8 cellular contexts compared by ENCODE assay signal in the genomic region with DNA sequence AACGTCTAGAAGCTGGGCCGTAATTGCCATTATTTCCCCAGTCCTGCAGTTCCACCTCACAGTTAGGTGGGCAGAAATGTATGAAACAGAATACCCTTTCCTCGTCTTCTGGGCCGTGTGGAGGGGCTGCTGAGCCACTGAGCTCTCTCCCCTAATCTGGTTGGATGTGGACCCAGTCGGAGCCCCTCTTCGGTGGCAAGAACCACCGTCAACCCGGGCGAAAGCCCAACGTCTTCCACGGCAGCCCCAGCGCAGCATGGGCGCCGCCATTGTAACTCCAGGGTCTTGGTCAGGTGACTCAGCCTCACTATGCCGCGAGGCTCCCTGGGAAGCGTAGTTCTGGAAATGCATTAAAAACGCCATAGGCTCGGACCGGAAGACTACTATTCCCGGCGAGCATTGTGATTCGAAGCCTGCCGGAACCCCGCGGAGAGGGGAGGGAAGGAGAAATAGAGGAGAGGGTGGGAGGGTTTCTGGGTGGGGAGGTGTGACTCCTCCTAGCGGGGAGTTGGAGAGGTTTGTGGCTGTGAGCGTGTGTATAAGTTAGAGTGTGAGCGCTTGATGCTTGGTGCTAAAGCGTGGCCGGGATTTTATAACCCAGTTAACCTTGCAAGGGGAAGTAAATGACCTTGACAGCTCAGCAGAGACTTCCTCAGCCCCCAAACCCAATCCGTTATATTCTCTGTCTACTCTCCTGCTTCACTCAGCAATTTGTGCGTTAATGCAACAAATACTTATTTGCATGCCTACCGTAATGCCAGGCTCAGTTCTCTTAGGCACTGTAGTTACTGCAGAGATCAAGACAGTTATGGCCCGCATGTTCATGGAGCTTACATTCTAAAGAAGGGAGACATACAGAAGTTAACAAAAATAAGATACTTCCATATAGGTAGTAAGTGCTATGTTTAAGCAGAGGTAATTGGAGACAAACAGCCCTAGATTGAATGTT. TPM values are rescaled to one million over a fixed set of nuclear protein-coding genes. Genes with fewer than 3 reads are reported as not detected.
DNase-seq lines count a peak whose midpoint lies in the region; ATAC-seq and TF ChIP-seq lines count a peak whose summit lies in the region.

TSS of gene GATB (minus strand) at position 295 of the 949 bp plus-strand sequence. CDS start at position 270, 25 bp downstream.

- peaks cover 6 to 10% of the 10 kb centered on the region in 2 donors for H3K4me1 ChIP-seq in adrenal gland (replicated peaks in 1 of 2)
- H3K4me1 ChIP-seq in heart right ventricle: peaks cover 0 to 24% (median 12%) of the 10 kb centered on the region in 9 donors
- H3K4me1 ChIP-seq in upper lobe of left lung: peaks cover 5 to 14% (median 10%) of the 10 kb centered on the region in 4 donors

- in situ Hi-C loops in GM13976 (cut with MboI; ENCODE audit: low sequenced_read_pairs, unreplicated experiment): no loop called here

- peak; percentile 33 for TF ChIP-seq CTCF in GM13976 (IDR thresholded peaks at IDR 0.05; ENCODE audit: borderline replicate concordance, control extremely low read depth, extremely low read depth, insufficient read depth, missing control alignments)
- peak; percentile 24 to 55 (median 34) for TF ChIP-seq CTCF in adrenal gland (IDR thresholded peaks at IDR 0.05)
- peak; percentile 38 to 70 (median 58) for TF ChIP-seq CTCF in heart right ventricle (IDR thresholded peaks at IDR 0.05)
- TF ChIP-seq CTCF in upper lobe of left lung (IDR thresholded peaks at IDR 0.05): peak in 5 of 6 experiments; percentile 14 to 44 (median 32)

- TF ChIP-seq POLR2A in adrenal gland (IDR thresholded peaks at IDR 0.05): peak in 1 of 2 donors; percentile 72
- TF ChIP-seq POLR2A in upper lobe of left lung (IDR thresholded peaks at IDR 0.05): peak in 2 of 4 donors; percentile 65 to 69

- intact Hi-C loops in adrenal gland (cut with DNase I) (no loop called here), heart right ventricle (cut with DNase I) (loop anchor here in 4 of 10 donors (2.0 to 10.0 kb wide), 4 partner anchors 69 to 662 kb away; partner anchors contain the start of gene RPS3A (in 1 of the 4)), posterior cingulate gyrus (cut with DNase I) (loop anchor here (5.0 kb wide), 1 partner anchor 44 kb away; no protein-coding TSS in a partner anchor)

- peak in 1 of 4 donors; percentile 12 for TF ChIP-seq EP300 in upper lobe of left lung (IDR thresholded peaks at IDR 0.05)

- H3K36me3 ChIP-seq in adrenal gland (replicated peaks in 1 of 2) (no peaks in the 10 kb centered on the region), heart right ventricle (peaks cover 0 to 28% (median 0%) of the 10 kb centered on the region in 9 donors), upper lobe of left lung (peaks cover 0 to 15% (median 4%) of the 10 kb centered on the region in 4 donors)

- ATAC-seq in HG02870 (IDR thresholded peaks at IDR 0.05; ENCODE audit: unreplicated experiment) (peak; percentile 100), heart right ventricle (peak; percentile 99 to 100 (median 100)), upper lobe of left lung (ENCODE audit: low FRiP score in 2 of 2) (peak; percentile 99 to 100)

- 4 to 6% (median 4%) methylated on average over 29 to 35 of the region's 35 CpGs for WGBS in adrenal gland, 4 donors
- 5 to 6% methylated on average over 35 of the region's 35 CpGs for WGBS in heart right ventricle, 2 donors
- 5 to 8% methylated on average over 25 to 35 of the region's 35 CpGs for WGBS in upper lobe of left lung, 2 donors

- H3K27me3 ChIP-seq in adrenal gland: no peaks in the 10 kb centered on the region
- H3K27me3 ChIP-seq in heart right ventricle: peaks cover 0 to 4% (median 0%) of the 10 kb centered on the region in 7 donors
- H3K27me3 ChIP-seq in upper lobe of left lung: no peaks in the 10 kb centered on the region

- H3K9me3 ChIP-seq in adrenal gland (replicated peaks in 1 of 3): no peaks in the 10 kb centered on the region
- H3K9me3 ChIP-seq in heart right ventricle: no peaks in the 10 kb centered on the region
- no peaks in the 10 kb centered on the region for H3K9me3 ChIP-seq in upper lobe of left lung

- DNase-seq in GM13976 (ENCODE audit: low spot score) (peak; percentile 89), NCI-H146 (lab: John Stamatoyannopoulos, UW) (peak; percentile 96), T-helper 1 cell (peak; percentile 78 to 96 (median 88)), adrenal gland (peak; percentile 91 to 98 (median 95)), heart right ventricle (peak; percentile 85 to 95), posterior cingulate gyrus (peak; percentile 92 to 99 (median 96)), upper lobe of left lung (peak; percentile 87 to 96)

- H3K27ac ChIP-seq in adrenal gland (peak within 1 kb of the TSS in 3 of 5 donors; percentile 27 to 76 (median 29)), heart right ventricle (peak within 1 kb of the TSS; percentile 62 to 82 (median 76)), upper lobe of left lung (peak within 1 kb of the TSS; percentile 62 to 82 (median 68))

- H3K4me3 ChIP-seq in adrenal gland: peak within 1 kb of the TSS; percentile 48 to 99 (median 67)
- peak within 1 kb of the TSS; percentile 73 to 92 (median 83) for H3K4me3 ChIP-seq in heart right ventricle
- H3K4me3 ChIP-seq in upper lobe of left lung: peak within 1 kb of the TSS; percentile 74 to 87 (median 84)

RNA-seq across cellular contexts. Expression of gene GATB, which starts in this region (rescaled TPM):
- total RNA-seq in adrenal gland: 10 to 100 TPM; 17.2 to 47.3 (median 35.4) TPM
- polyA plus RNA-seq in adrenal gland: 10 to 100 TPM; 29.4 to 59.8 (median 37.9) TPM
- 100 to 1,000 TPM in 2 of 10 donors, 10 to 100 TPM in 8; 79.0 to 122 (median 88.5) TPM for total RNA-seq in heart right ventricle
- polyA plus RNA-seq in heart right ventricle: 100 to 1,000 TPM in 1 of 2 donors, 10 to 100 TPM in 1; 39.1 to 168 TPM
- total RNA-seq in upper lobe of left lung: 10 to 100 TPM; 13.1 to 21.9 (median 14.5) TPM

Comparison
In these comparisons a context has a peak if more than half of its experiments do, and no peak if none do; other contexts are left out.
1. Peak in every context shown above with its lines: DNase-seq, ATAC-seq, H3K4me3 ChIP-seq and H3K27ac ChIP-seq.